In the genomic region with DNA sequence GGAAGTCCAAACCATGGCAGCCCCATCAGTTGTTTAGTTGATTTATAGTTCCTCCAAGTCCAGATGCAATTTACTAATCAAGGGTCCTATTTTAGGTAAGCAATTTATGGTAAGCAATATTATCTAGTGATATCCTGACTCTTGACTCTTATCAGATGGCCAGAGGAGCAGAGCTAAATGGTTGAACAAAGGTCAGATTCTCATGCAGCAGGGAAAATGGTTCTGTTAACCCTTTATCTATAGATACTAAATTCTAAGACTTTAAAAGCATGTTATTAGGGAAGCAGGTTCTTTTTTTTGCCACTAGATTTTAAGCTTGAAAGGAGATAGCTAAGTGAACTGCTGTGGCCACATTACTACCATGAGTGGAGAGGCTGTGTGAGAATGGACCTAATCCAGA, we compare ENCODE assay signal across 24 cellular contexts.
DNase-seq lines count a peak whose midpoint lies in the region; ATAC-seq, FAIRE-seq and TF ChIP-seq lines count a peak whose summit lies in the region.
"Had no signal": no experiment of that assay in that cellular context is flagged by ENCODE, and none has a peak within 500 bp of the region (broad histone marks: within the 10 kb centered on the region; RNA-seq: fewer than 3 reads in every experiment).

No MANE protein-coding gene starts in this region.

- H3K9me2 ChIP-seq in hepatocyte (replicated peaks; ENCODE audit: insufficient read depth), result no peaks in the 10 kb centered on the region

- TF ChIP-seq POLR2A in HepG2 (IDR thresholded peaks at IDR 0.05; ENCODE audit: insufficient read depth in 1 of 2, low read depth in 2 of 2, low read length in 2 of 2) (no peak), right lobe of liver (IDR thresholded peaks at IDR 0.05) (no peak)

- H3K4me2 ChIP-seq in HepG2 (ENCODE audit: low read depth, low read length) (no peak overlapping the region), hepatocyte (peak overlapping the region; percentile 38), osteoblast (ENCODE audit: insufficient read depth, low read length) (no peak overlapping the region)
- H3K4me2 ChIP-seq: BLaER1 had no signal

- no peak for TF ChIP-seq RAD21 in HepG2 (CRISPR knock-in tag; IDR thresholded peaks at IDR 0.05)

- no peak overlapping the region for H3K9ac ChIP-seq in HepG2 (ENCODE audit: insufficient read depth, low read depth, low read length)
- H3K9ac ChIP-seq: BLaER1 had no signal

- H3K9me3 ChIP-seq in HepG2 (ENCODE audit: low read length), result no peaks in the 10 kb centered on the region
- H3K9me3 ChIP-seq in right lobe of liver, result no peaks in the 10 kb centered on the region
- H3K9me3 ChIP-seq in hepatocyte (ENCODE audit: low read depth), result no peaks in the 10 kb centered on the region
- H3K9me3 ChIP-seq in osteoblast (ENCODE audit: low read depth, low read length), result no peaks in the 10 kb centered on the region
- H3K9me3 ChIP-seq: BE2C, BLaER1 had no signal

- TF ChIP-seq CTCF in HepG2 (CRISPR knock-in tag; IDR thresholded peaks at IDR 0.05) (no peak), right lobe of liver (IDR thresholded peaks at IDR 0.05) (no peak), hepatocyte (IDR thresholded peaks at IDR 0.05; ENCODE audit: poor library complexity) (no peak), GM13977 (IDR thresholded peaks at IDR 0.05; ENCODE audit: extremely low read depth, insufficient read depth, missing control alignments) (no peak), osteoblast (IDR thresholded peaks at IDR 0.05; ENCODE audit: extremely low read depth, low read depth, low read length) (no peak)

- H3K27ac ChIP-seq in HepG2 (ENCODE audit: extremely low read length, insufficient read depth, low read length) (no peak overlapping the region), right lobe of liver (no peak overlapping the region), hepatocyte (no peak overlapping the region), osteoblast (ENCODE audit: low read depth, low read length) (no peak overlapping the region)
- H3K27ac ChIP-seq: BLaER1 had no signal

- no TSS peak for BruUV-seq in HepG2 (replicated peaks; lab: Mats Ljungman, UMichigan)

- no peak for DNase-seq in HepG2 (ENCODE audit: low spot score)
- no peak for DNase-seq in right lobe of liver
- no peak for DNase-seq in hepatocyte (ENCODE audit: low spot score)
- no peak for DNase-seq in GM13977 (ENCODE audit: low spot score)
- DNase-seq in osteoblast (ENCODE audit: insufficient read length, low spot score, missing footprints), result no peak
- DNase-seq: 8988T; ACHN; BE2C; C1 segment of cervical spinal cord; CD4-positive, alpha-beta memory T cell; CD4-positive, CD25-positive, alpha-beta regulatory T cell; CD8-positive, alpha-beta memory T cell; COR-L47; DMS 273 treated with DMSO at 0.1 percent for 48 hours; DMS53; DMS79; DND-41; EL; GDM1 had no signal

- in situ Hi-C loops in HepG2 (cut with HindIII; ENCODE audit: extremely low pct_ligation_motif_present, low pct_unique_long_range_greater_than_20kb) (no loop called here), GM13977 (cut with MboI; ENCODE audit: low pct_unique_long_range_greater_than_20kb, low sequenced_read_pairs, unreplicated experiment) (no loop called here)

- no peak for TF ChIP-seq EP300 in HepG2 (IDR thresholded peaks at IDR 0.05; ENCODE audit: low read depth in 2 of 2, low read length in 2 of 2)
- TF ChIP-seq EP300 in HepG2 (CRISPR knock-in tag; IDR thresholded peaks at IDR 0.05; ENCODE audit: borderline replicate concordance), result no peak

- CTCF ChIA-PET in HepG2 (lab: Yijun Ruan, JAX; ENCODE audit: low intra/inter-chr PET ratio, low total read pairs), result no interaction called here

- H3K4me3 ChIP-seq in HepG2 (replicated peaks in 1 of 3; ENCODE audit: insufficient read depth in 1 of 3, low read depth in 2 of 3, low read length in 3 of 3), result no peak overlapping the region
- no peak overlapping the region for H3K4me3 ChIP-seq in right lobe of liver
- H3K4me3 ChIP-seq in hepatocyte, result no peak overlapping the region
- H3K4me3 ChIP-seq in osteoblast (ENCODE audit: insufficient read depth, low read length), result no peak overlapping the region
- H3K4me3 ChIP-seq: BLaER1, GM12878 had no signal

- ATAC-seq in HepG2 (peak; percentile 48; the same call in 2 of the 3 replicates), right lobe of liver (no peak)
- ATAC-seq: GM12878 had no signal

- intact Hi-C loops in HepG2 (cut with micrococcal nuclease; ENCODE audit: unreplicated experiment) (no loop called here), right lobe of liver (cut with DNase I) (no loop called here)

- H3K79me2 ChIP-seq in HepG2 (ENCODE audit: insufficient read depth, low read length) (no peaks in the 10 kb centered on the region), hepatocyte (no peaks in the 10 kb centered on the region), osteoblast (ENCODE audit: insufficient read depth, low read length) (no peaks in the 10 kb centered on the region)

- POLR2A ChIA-PET in HepG2 (lab: Yijun Ruan, JAX), result no interaction called here

- H2AFZ ChIP-seq in HepG2 (ENCODE audit: low read length) (no peak overlapping the region), hepatocyte (no peak overlapping the region), osteoblast (ENCODE audit: low read length) (no peak overlapping the region)

- H3K27me3 ChIP-seq in HepG2 (ENCODE audit: control insufficient read depth in 1 of 2, insufficient read depth in 2 of 2, low read length in 2 of 2), result no peaks in the 10 kb centered on the region
- H3K27me3 ChIP-seq in right lobe of liver, result no peaks in the 10 kb centered on the region
- no peaks in the 10 kb centered on the region for H3K27me3 ChIP-seq in hepatocyte
- no peaks in the 10 kb centered on the region for H3K27me3 ChIP-seq in osteoblast (ENCODE audit: insufficient read depth, low read length)
- H3K27me3 ChIP-seq: BE2C, BLaER1 had no signal

- H4K20me1 ChIP-seq in HepG2 (ENCODE audit: insufficient read depth, low read length) (no peaks in the 10 kb centered on the region), hepatocyte (ENCODE audit: insufficient read depth, poor library complexity, severe bottlenecking) (no peaks in the 10 kb centered on the region), osteoblast (ENCODE audit: insufficient read depth, low read length) (no peaks in the 10 kb centered on the region)
- H4K20me1 ChIP-seq: BLaER1 had no signal

- no peaks in the 10 kb centered on the region for H3K36me3 ChIP-seq in HepG2 (replicated peaks in 1 of 2; ENCODE audit: control insufficient read depth in 1 of 2, insufficient read depth in 2 of 2, low read length in 2 of 2)
- no peaks in the 10 kb centered on the region for H3K36me3 ChIP-seq in right lobe of liver
- H3K36me3 ChIP-seq in hepatocyte (replicated peaks; ENCODE audit: insufficient read depth, low read depth), result no peaks in the 10 kb centered on the region
- H3K36me3 ChIP-seq in osteoblast (ENCODE audit: insufficient read depth, low read length), result no peaks in the 10 kb centered on the region
- H3K36me3 ChIP-seq: BE2C, BLaER1 had no signal

- FAIRE-seq in HepG2 (lab: Jason Lieb, UNC), result no peak
- FAIRE-seq: A204.1, GM12878, GM12892, GM19239 had no signal

- H3K4me1 ChIP-seq in HepG2 (ENCODE audit: insufficient read depth, low read length) (peaks cover 11% of the 10 kb centered on the region), right lobe of liver (no peaks in the 10 kb centered on the region), hepatocyte (ENCODE audit: insufficient read depth) (peaks cover 6% of the 10 kb centered on the region), osteoblast (ENCODE audit: insufficient read depth, low read length) (no peaks in the 10 kb centered on the region)
- H3K4me1 ChIP-seq: BE2C, BLaER1 had no signal

TF ChIP-seq in HepG2, 621 proteins besides CTCF, POLR2A, EP300 and RAD21 (continues in another document):
- TF ChIP-seq ZNF652 (CRISPR knock-in tag; IDR thresholded peaks at IDR 0.05; ENCODE audit: borderline replicate concordance, low read depth), result peak; percentile 91
- TF ChIP-seq, protein P1, sequence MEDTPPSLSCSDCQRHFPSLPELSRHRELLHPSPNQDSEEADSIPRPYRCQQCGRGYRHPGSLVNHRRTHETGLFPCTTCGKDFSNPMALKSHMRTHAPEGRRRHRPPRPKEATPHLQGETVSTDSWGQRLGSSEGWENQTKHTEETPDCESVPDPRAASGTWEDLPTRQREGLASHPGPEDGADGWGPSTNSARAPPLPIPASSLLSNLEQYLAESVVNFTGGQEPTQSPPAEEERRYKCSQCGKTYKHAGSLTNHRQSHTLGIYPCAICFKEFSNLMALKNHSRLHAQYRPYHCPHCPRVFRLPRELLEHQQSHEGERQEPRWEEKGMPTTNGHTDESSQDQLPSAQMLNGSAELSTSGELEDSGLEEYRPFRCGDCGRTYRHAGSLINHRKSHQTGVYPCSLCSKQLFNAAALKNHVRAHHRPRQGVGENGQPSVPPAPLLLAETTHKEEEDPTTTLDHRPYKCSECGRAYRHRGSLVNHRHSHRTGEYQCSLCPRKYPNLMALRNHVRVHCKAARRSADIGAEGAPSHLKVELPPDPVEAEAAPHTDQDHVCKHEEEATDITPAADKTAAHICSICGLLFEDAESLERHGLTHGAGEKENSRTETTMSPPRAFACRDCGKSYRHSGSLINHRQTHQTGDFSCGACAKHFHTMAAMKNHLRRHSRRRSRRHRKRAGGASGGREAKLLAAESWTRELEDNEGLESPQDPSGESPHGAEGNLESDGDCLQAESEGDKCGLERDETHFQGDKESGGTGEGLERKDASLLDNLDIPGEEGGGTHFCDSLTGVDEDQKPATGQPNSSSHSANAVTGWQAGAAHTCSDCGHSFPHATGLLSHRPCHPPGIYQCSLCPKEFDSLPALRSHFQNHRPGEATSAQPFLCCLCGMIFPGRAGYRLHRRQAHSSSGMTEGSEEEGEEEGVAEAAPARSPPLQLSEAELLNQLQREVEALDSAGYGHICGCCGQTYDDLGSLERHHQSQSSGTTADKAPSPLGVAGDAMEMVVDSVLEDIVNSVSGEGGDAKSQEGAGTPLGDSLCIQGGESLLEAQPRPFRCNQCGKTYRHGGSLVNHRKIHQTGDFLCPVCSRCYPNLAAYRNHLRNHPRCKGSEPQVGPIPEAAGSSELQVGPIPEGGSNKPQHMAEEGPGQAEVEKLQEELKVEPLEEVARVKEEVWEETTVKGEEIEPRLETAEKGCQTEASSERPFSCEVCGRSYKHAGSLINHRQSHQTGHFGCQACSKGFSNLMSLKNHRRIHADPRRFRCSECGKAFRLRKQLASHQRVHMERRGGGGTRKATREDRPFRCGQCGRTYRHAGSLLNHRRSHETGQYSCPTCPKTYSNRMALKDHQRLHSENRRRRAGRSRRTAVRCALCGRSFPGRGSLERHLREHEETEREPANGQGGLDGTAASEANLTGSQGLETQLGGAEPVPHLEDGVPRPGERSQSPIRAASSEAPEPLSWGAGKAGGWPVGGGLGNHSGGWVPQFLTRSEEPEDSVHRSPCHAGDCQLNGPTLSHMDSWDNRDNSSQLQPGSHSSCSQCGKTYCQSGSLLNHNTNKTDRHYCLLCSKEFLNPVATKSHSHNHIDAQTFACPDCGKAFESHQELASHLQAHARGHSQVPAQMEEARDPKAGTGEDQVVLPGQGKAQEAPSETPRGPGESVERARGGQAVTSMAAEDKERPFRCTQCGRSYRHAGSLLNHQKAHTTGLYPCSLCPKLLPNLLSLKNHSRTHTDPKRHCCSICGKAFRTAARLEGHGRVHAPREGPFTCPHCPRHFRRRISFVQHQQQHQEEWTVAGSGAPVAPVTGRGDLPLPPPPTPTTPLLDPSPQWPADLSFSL (CRISPR knock-in tag; IDR thresholded peaks at IDR 0.05), result 0 out of 2 replicates have a peak, but pooled peaks have one; percentile 31
- peak; percentile 23; the same call in 1 of the 2 replicates for TF ChIP-seq HNF4A (CRISPR knock-in tag; IDR thresholded peaks at IDR 0.05)
